Comparison of ENCODE assay signal across 2 cellular contexts in the genomic region with DNA sequence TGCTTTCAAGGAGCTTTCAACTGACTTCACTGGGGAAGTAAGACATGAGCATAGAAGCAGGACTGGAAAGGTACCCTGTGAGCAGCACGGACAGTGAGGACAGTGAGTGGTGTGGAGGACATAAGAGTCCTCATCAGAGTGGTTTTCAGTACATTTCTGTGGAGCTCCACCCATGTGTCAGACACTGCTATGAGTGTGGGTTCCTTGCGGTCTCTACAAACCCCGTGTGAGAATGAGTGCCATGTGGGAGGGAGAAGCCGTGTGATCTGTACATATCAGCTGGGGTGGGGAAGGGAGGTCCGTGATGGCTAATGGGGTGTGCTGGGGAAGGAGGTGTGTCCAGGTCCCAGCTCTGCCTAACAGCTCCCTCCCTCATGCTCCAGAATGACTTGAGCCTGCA. TPM values are rescaled to one million over a fixed set of nuclear protein-coding genes. Genes with fewer than 3 reads are reported as not detected.
"Had no signal": no experiment of that assay in that cellular context is flagged by ENCODE, and none has a peak within 500 bp of the region (broad histone marks: within the 10 kb centered on the region; RNA-seq: fewer than 3 reads in every experiment).

No MANE protein-coding gene starts in this region.

RNA-seq across cellular contexts. Expression of a gene that starts 57.3 kb away (rescaled TPM):
- total RNA-seq: endothelial cell of umbilical vein, lung microvascular endothelial cell had no signal
